ENCODE assay signal across 9 cellular contexts in the genomic region with DNA sequence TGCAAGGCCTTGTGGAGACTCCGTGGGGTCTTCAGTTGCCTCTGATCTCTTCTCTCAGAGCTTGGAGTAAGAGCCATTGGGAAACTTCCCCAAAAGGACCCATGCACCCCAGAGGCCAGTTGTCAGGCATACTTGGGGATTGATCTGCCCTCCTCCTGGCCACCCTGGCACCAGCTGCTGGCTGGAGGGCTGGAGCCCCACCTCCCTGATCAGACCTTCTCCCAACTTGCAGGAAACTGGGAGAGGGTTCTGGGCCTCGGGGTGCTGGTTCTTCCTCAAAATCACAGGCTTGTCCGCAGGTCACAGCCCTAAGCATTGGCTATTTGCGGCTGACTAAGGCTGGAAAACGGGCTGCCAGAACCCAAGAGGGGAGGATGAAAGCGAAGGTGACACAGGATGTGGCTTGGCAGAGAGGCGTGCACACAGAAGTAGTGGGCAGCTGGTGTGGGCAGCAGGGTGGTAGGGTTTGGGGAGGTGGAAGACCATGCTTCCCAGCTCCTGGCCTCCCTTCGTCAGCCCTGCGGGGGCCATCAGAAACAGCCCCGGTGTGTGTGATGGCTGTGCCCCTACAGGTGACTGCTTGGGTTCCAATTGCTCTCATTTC. TPM values are rescaled to one million over a fixed set of nuclear protein-coding genes. Genes with fewer than 3 reads are reported as not detected.
DNase-seq lines count a peak whose midpoint lies in the region; ATAC-seq and TF ChIP-seq lines count a peak whose summit lies in the region.
"Had no signal": no experiment of that assay in that cellular context is flagged by ENCODE, and none has a peak within 500 bp of the region (broad histone marks: within the 10 kb centered on the region; RNA-seq: fewer than 3 reads in every experiment).

No MANE protein-coding gene starts in this region.

- TF ChIP-seq POLR2A in NB4 (IDR thresholded peaks at IDR 0.05; ENCODE audit: extremely low read depth, insufficient read length): no peak

- POLR2A ChIA-PET in CD4-positive, alpha-beta T cell (lab: Charles Lee): interaction anchor here (1.1 to 14.3 kb wide), 5 partner anchors 13 to 214 kb away, joined by 3 to 266 read pairs (median 3); no protein-coding TSS in a partner anchor

- peak overlapping the region; percentile 80 for H3K27ac Mint-ChIP-seq in CD4-positive, alpha-beta T cell
- H3K27ac Mint-ChIP-seq in neural progenitor cell: no peak overlapping the region

- H3K9me3 ChIP-seq in CD4-positive, alpha-beta T cell (ENCODE audit: control insufficient read depth, low read length): no peaks in the 10 kb centered on the region
- no peaks in the 10 kb centered on the region for H3K9me3 ChIP-seq in neural progenitor cell (ENCODE audit: low read depth)

- no peaks in the 10 kb centered on the region for H3K9me3 Mint-ChIP-seq in CD4-positive, alpha-beta T cell
- peaks cover 4% of the 10 kb centered on the region for H3K9me3 Mint-ChIP-seq in neural progenitor cell

- no peak for ATAC-seq in CD4-positive, alpha-beta T cell (ENCODE audit: poor library complexity)
- no peak for ATAC-seq in HG02763 (IDR thresholded peaks at IDR 0.05; ENCODE audit: unreplicated experiment)
- ATAC-seq in HG03135 (IDR thresholded peaks at IDR 0.05; ENCODE audit: unreplicated experiment): no peak
- ATAC-seq in activated CD4-positive, CD25-positive, alpha-beta regulatory T cell treated with anti-CD3 and anti-CD28 coated beads, Interleukin-2, amount 50 U/mL, for 24 hours: no peak

- H3K36me3 ChIP-seq in neural progenitor cell: no peaks in the 10 kb centered on the region

- no peak for TF ChIP-seq CTCF in CD4-positive, alpha-beta T cell (IDR thresholded peaks at IDR 0.05)
- TF ChIP-seq CTCF in NB4 (IDR thresholded peaks at IDR 0.05; ENCODE audit: low read depth, low read length) (no peak), neural progenitor cell (IDR thresholded peaks at IDR 0.05) (no peak)

- peak overlapping the region; percentile 93 for H3K4me3 ChIP-seq in NB4 (ENCODE audit: low read depth, low read length)
- H3K4me3 ChIP-seq in neural progenitor cell: no peak overlapping the region

- CTCF ChIA-PET in CD4-positive, alpha-beta T cell (lab: Charles Lee): interaction anchor here (1.5 to 5.2 kb wide), 6 partner anchors 12 to 37 kb away, joined by 3 to 34 read pairs (median 9); no protein-coding TSS in a partner anchor

- H2AFZ ChIP-seq in neural progenitor cell (replicated peaks): no peak overlapping the region

- no peaks in the 10 kb centered on the region for H3K27me3 ChIP-seq in CD4-positive, alpha-beta T cell (ENCODE audit: control insufficient read depth, insufficient read depth, low read length)
- H3K27me3 ChIP-seq in neural progenitor cell: peaks cover 12% of the 10 kb centered on the region

- H3K4me1 ChIP-seq in neural progenitor cell: peaks cover 24% of the 10 kb centered on the region

- no peak overlapping the region for H3K9ac ChIP-seq in neural progenitor cell

- H3K27me3 Mint-ChIP-seq in CD4-positive, alpha-beta T cell: no peaks in the 10 kb centered on the region
- H3K27me3 Mint-ChIP-seq in neural progenitor cell (ENCODE audit: insufficient read depth, low read depth): peaks cover 15% of the 10 kb centered on the region

- H3K4me1 Mint-ChIP-seq in CD4-positive, alpha-beta T cell (ENCODE audit: low read depth): peaks cover 84% of the 10 kb centered on the region
- peaks cover 50% of the 10 kb centered on the region for H3K4me1 Mint-ChIP-seq in neural progenitor cell

- intact Hi-C loops in CD4-positive, alpha-beta T cell (cut with DNase I, micrococcal nuclease): loop anchor here (1.0 to 10.0 kb wide), 4 partner anchors 13 to 224 kb away; partner anchors contain the start of gene PHF21A (in 1 of the 2)

- peak overlapping the region; percentile 51 for H3K27ac ChIP-seq in CD4-positive, alpha-beta T cell (ENCODE audit: low read depth, low read length)
- H3K27ac ChIP-seq in cingulate gyrus (ENCODE audit: low read depth, low read length): peak overlapping the region; percentile 72
- H3K27ac ChIP-seq in neural progenitor cell: no peak overlapping the region

- H3K4me2 ChIP-seq in neural progenitor cell: no peak overlapping the region

- peaks cover 23% of the 10 kb centered on the region for H3K36me3 Mint-ChIP-seq in CD4-positive, alpha-beta T cell (ENCODE audit: low read depth)
- H3K36me3 Mint-ChIP-seq in neural progenitor cell: no peaks in the 10 kb centered on the region

- peak overlapping the region; percentile 88 for H3K4me3 Mint-ChIP-seq in CD4-positive, alpha-beta T cell
- peak overlapping the region; percentile 86 for H3K4me3 Mint-ChIP-seq in neural progenitor cell

- peak in 1 of 10 experiments; percentile 19 for DNase-seq in CD4-positive, alpha-beta T cell
- DNase-seq in NB4 (ENCODE audit: low read depth): peak; percentile 71
- no peak for DNase-seq in neural progenitor cell (ENCODE audit: low spot score)
- DNase-seq in hippocampal formation (lab: John Stamatoyannopoulos, UW): no peak
- DNase-seq: NK-92 treated with Interleukin-12 subunit alpha and Interleukin-12 subunit beta, amount 100 ng/mL, for 24 hours had no signal

- H4K20me1 ChIP-seq in neural progenitor cell (ENCODE audit: low read depth): peaks cover 24% of the 10 kb centered on the region

- peaks cover 9% of the 10 kb centered on the region for H3F3A ChIP-seq in neural progenitor cell (ENCODE audit: low read depth)

- peaks cover 30% of the 10 kb centered on the region for H3K79me2 ChIP-seq in neural progenitor cell (ENCODE audit: low read depth)

RNA-seq across cellular contexts. Expression of gene DGKZ, which starts 1.3 kb away (rescaled TPM):
- total RNA-seq in CD4-positive, alpha-beta T cell: 100 to 1,000 TPM; 159 to 166 TPM
- 12.5 and 55.5 TPM in 2 replicates for total RNA-seq in neural progenitor cell (ENCODE audit: low replicate concordance)

RNA-seq across cellular contexts. Expression of gene MDK, which starts 35.5 kb away (rescaled TPM):
- total RNA-seq in CD4-positive, alpha-beta T cell: 1 to 10 TPM; 5.5 to 6.5 TPM
- total RNA-seq in neural progenitor cell (ENCODE audit: low replicate concordance): 600 and 1,035 TPM in 2 replicates

RNA-seq across cellular contexts. Expression of gene CHRM4, which starts 45.6 kb away (rescaled TPM):
- total RNA-seq in CD4-positive, alpha-beta T cell: 1 to 10 TPM; 3.2 to 3.7 TPM
- 0.31 TPM in 1 of 2 replicates, not detected in the other for total RNA-seq in neural progenitor cell (ENCODE audit: low replicate concordance)

Comparison
In these comparisons a context has a peak if more than half of its experiments do, and no peak if none do; other contexts are left out.
1. RNA of gene MDK, which starts 35.5 kb away (total RNA-seq): 600 to 1,035 TPM in neural progenitor cell; 5.5 to 6.5 TPM in CD4-positive, alpha-beta T cell; every median in the first group is over 10 times any median in the second.